ENCODE assay signal across 9 cellular contexts in the genomic region with DNA sequence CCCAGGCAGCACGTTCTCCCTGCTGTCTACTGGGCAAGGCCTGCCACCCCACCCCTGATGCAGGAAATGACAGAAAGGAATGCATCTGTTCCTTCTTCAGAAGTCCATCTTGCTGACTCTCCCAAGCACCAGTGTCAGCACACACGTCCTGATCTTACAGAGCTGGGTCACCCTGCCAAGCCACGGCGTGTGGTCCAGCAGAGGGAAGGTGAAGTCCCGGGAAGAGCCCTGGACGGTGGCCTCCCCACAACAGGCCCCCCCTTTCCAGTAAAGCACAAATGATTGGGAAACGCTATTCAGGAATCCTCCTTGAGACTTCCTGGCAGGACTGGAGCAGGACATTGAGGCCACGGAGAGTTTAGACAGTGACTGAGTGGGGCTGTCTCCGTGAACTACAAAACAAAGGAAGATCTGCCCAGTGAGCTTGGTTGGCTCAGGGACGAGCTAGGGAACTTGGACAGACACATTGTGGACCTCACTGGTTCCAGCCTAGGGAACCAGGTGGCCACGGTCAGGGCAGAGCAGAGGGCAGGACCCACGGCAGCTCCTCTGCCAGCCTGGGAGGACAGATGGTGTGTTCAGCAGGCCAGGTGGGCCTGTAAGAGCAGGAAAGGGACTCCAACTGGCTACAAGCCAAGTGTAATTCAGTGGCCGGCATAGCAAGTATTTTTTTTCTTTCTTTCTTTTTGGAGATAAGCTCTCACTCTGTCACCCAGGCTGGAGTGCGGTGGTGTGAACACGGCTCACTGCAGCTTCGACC. TPM values are rescaled to one million over a fixed set of nuclear protein-coding genes. Genes with fewer than 3 reads are reported as not detected.
DNase-seq lines count a peak whose midpoint lies in the region; ATAC-seq and TF ChIP-seq lines count a peak whose summit lies in the region.
"Had no signal": no experiment of that assay in that cellular context is flagged by ENCODE, and none has a peak within 500 bp of the region (broad histone marks: within the 10 kb centered on the region; RNA-seq: fewer than 3 reads in every experiment).

No MANE protein-coding gene starts in this region.

- peaks cover 85% of the 10 kb centered on the region for H3K79me2 ChIP-seq in smooth muscle cell (ENCODE audit: low read depth)
- H3K79me2 ChIP-seq in mesendoderm (ENCODE audit: control insufficient read depth, insufficient read depth, low read length) = peaks cover 13% of the 10 kb centered on the region

- POLR2A ChIA-PET in activated CD8-positive, alpha-beta T cell treated with anti-CD3 and anti-CD28 coated beads for 36 hours (lab: Charles Lee) = interaction anchor here (0.6 to 1.2 kb wide), 3 partner anchors 16 to 362 kb away, joined by 3 to 4 read pairs (median 3); no protein-coding TSS in a partner anchor

- no peak overlapping the region for H3K4ac ChIP-seq in mesendoderm (ENCODE audit: low read depth, low read length)

- H3K79me1 ChIP-seq in mesendoderm (ENCODE audit: low read length) = peaks cover 28% of the 10 kb centered on the region

- H3K56ac ChIP-seq in mesendoderm (ENCODE audit: low read length) = no peak overlapping the region

- peaks cover 74% of the 10 kb centered on the region for H4K20me1 ChIP-seq in smooth muscle cell (ENCODE audit: low read depth)

- no peak for ATAC-seq in activated CD8-positive, alpha-beta T cell treated with anti-CD3 and anti-CD28 coated beads for 36 hours
- ATAC-seq in heart left ventricle = peak; percentile 48 to 80 (median 70)
- ATAC-seq: Panc1 had no signal

- H3K36me3 Mint-ChIP-seq in activated CD8-positive, alpha-beta T cell treated with anti-CD3 and anti-CD28 coated beads for 36 hours (ENCODE audit: low read depth) = peaks cover 4% of the 10 kb centered on the region

- H3K4me2 ChIP-seq in smooth muscle cell = peak overlapping the region; percentile 56
- H3K4me2 ChIP-seq in mesendoderm (ENCODE audit: low read length) = no peak overlapping the region

- no peak overlapping the region for H3K23ac ChIP-seq in mesendoderm (ENCODE audit: low read length)

- H3K9me3 ChIP-seq in heart left ventricle (no peaks in the 10 kb centered on the region), smooth muscle cell (replicated peaks; ENCODE audit: low read depth) (no peaks in the 10 kb centered on the region)

- no peak overlapping the region for H2BK120ac ChIP-seq in mesendoderm (ENCODE audit: low read depth, low read length)

- H3K9ac ChIP-seq in smooth muscle cell (ENCODE audit: low read depth) = peak overlapping the region; percentile 65
- H3K9ac ChIP-seq in mesendoderm (ENCODE audit: low read length) = no peak overlapping the region

- 31 to 42% (median 33%) methylated on average over 16 of the region's 16 CpGs for WGBS in heart left ventricle, 4 donors
- WGBS in smooth muscle cell (ENCODE audit: low lambda C conversion rate) = 48% methylated on average over 16 of the region's 16 CpGs
- WGBS in mesendoderm (ENCODE audit: extremely low coverage, insufficient coverage, low lambda C conversion rate) = no CpG with 5 or more reads among the region's 16 CpGs

- H3K36me3 ChIP-seq in heart left ventricle = no peaks in the 10 kb centered on the region
- no peaks in the 10 kb centered on the region for H3K36me3 ChIP-seq in smooth muscle cell (ENCODE audit: low read depth)
- no peaks in the 10 kb centered on the region for H3K36me3 ChIP-seq in mesendoderm (ENCODE audit: control insufficient read depth, insufficient read depth, low read length)

- H3K4me3 Mint-ChIP-seq in activated CD8-positive, alpha-beta T cell treated with anti-CD3 and anti-CD28 coated beads for 36 hours = no peak overlapping the region

- H2AFZ ChIP-seq in smooth muscle cell (ENCODE audit: low read depth) = no peak overlapping the region

- H4K8ac ChIP-seq in mesendoderm (ENCODE audit: low read depth, low read length) = no peak overlapping the region

- H3K4me1 ChIP-seq in heart left ventricle (peaks cover 12 to 93% (median 42%) of the 10 kb centered on the region in 12 donors), smooth muscle cell (ENCODE audit: low read depth) (peaks cover 4% of the 10 kb centered on the region), mesendoderm (ENCODE audit: control insufficient read depth, low read depth, low read length) (no peaks in the 10 kb centered on the region)

- TF ChIP-seq CTCF in activated CD8-positive, alpha-beta T cell treated with anti-CD3 and anti-CD28 coated beads for 36 hours (IDR thresholded peaks at IDR 0.05) = no peak
- TF ChIP-seq CTCF in heart left ventricle (IDR thresholded peaks at IDR 0.05) (no peak), smooth muscle cell (IDR thresholded peaks at IDR 0.05; ENCODE audit: borderline replicate concordance, insufficient read depth, poor library complexity, severe bottlenecking) (no peak)

- DNase-seq in NCI-H510A treated with DMSO at 0.1 percent for 48 hours (lab: John Stamatoyannopoulos, UW) (peak; percentile 54), NCI-H510A (lab: John Stamatoyannopoulos, UW) (no peak), heart left ventricle (peak in 4 of 5 donors; percentile 61 to 85 (median 80)), smooth muscle cell (lab: John Stamatoyannopoulos, UW; ENCODE audit: unreplicated experiment) (no peak), globus pallidus (ENCODE audit: low spot score) (no peak), SKM-1 treated with dmso at 0.1 percent for 144 hours (lab: John Stamatoyannopoulos, UW; ENCODE audit: unreplicated experiment) (no peak), mesendoderm (no peak)
- no peak for DNase-seq in activated CD8-positive, alpha-beta T cell treated with anti-CD3 and anti-CD28 coated beads for 36 hours

- H3K27ac ChIP-seq in heart left ventricle (peak overlapping the region; percentile 45 to 98 (median 78)), smooth muscle cell (ENCODE audit: low read depth) (peak overlapping the region; percentile 95), mesendoderm (ENCODE audit: low read depth, low read length) (no peak overlapping the region)

- CTCF ChIA-PET in activated CD8-positive, alpha-beta T cell treated with anti-CD3 and anti-CD28 coated beads for 36 hours (lab: Charles Lee) = interaction anchor here (0.7 to 1.6 kb wide), 3 partner anchors 10 to 40 kb away, joined by 3 to 10 read pairs (median 3); no protein-coding TSS in a partner anchor

- H3K4me1 Mint-ChIP-seq in activated CD8-positive, alpha-beta T cell treated with anti-CD3 and anti-CD28 coated beads for 36 hours (ENCODE audit: low read depth) = peaks cover 77% of the 10 kb centered on the region

- peaks cover 8% of the 10 kb centered on the region for H3F3A ChIP-seq in smooth muscle cell (ENCODE audit: low read depth)

- peak overlapping the region; percentile 91 for H3K27ac Mint-ChIP-seq in activated CD8-positive, alpha-beta T cell treated with anti-CD3 and anti-CD28 coated beads for 36 hours

- no peak overlapping the region for H4K5ac ChIP-seq in mesendoderm (ENCODE audit: low read length)

- no peak overlapping the region for H3K18ac ChIP-seq in mesendoderm (ENCODE audit: low read length)

- intact Hi-C loops in activated CD8-positive, alpha-beta T cell treated with anti-CD3 and anti-CD28 coated beads for 36 hours (cut with micrococcal nuclease) = no loop called here
- intact Hi-C loops in heart left ventricle (cut with DNase I) = loop anchor here in 3 of 10 donors (5.0 to 10.0 kb wide), 3 partner anchors 37 to 365 kb away; partner anchors contain the start of gene KXD1 (in 1 of the 3)

- H3K4me3 ChIP-seq in heart left ventricle (no peak overlapping the region), smooth muscle cell (no peak overlapping the region), mesendoderm (ENCODE audit: low read length) (no peak overlapping the region)

- H3K27me3 ChIP-seq in heart left ventricle = no peaks in the 10 kb centered on the region
- H3K27me3 ChIP-seq in smooth muscle cell (ENCODE audit: low read depth) = no peaks in the 10 kb centered on the region
- no peaks in the 10 kb centered on the region for H3K27me3 ChIP-seq in mesendoderm (ENCODE audit: insufficient read depth, low read length, poor library complexity)

- H3K27me3 Mint-ChIP-seq in activated CD8-positive, alpha-beta T cell treated with anti-CD3 and anti-CD28 coated beads for 36 hours = no peaks in the 10 kb centered on the region

- H3K9me3 Mint-ChIP-seq in activated CD8-positive, alpha-beta T cell treated with anti-CD3 and anti-CD28 coated beads for 36 hours = no peaks in the 10 kb centered on the region

- no peak overlapping the region for H2AK5ac ChIP-seq in mesendoderm (ENCODE audit: low read length)

- no peak overlapping the region for H2BK5ac ChIP-seq in mesendoderm (ENCODE audit: low read length)

- no peak for TF ChIP-seq POLR2A in heart left ventricle (IDR thresholded peaks at IDR 0.05)

- H2BK15ac ChIP-seq in mesendoderm (replicated peaks; ENCODE audit: low read depth) = no peak overlapping the region

RNA-seq across cellular contexts. Expression of gene ELL, which starts 41.7 kb away (rescaled TPM):
- total RNA-seq in activated CD8-positive, alpha-beta T cell treated with anti-CD3 and anti-CD28 coated beads for 36 hours = 10 to 100 TPM; 20.1 to 21.9 TPM
- total RNA-seq in heart left ventricle = 10 to 100 TPM in 4 of 9 donors, 1 to 10 TPM in 5; 5.9 to 17.8 (median 9.1) TPM
- polyA plus RNA-seq in heart left ventricle = 1 to 10 TPM; 6.2 to 7.3 TPM
- 10.5 and 12.8 TPM in 2 replicates for total RNA-seq in smooth muscle cell
- 15.2 and 31.7 TPM in 2 replicates for polyA plus RNA-seq in smooth muscle cell
- 9.6 TPM for polyA plus RNA-seq in mesendoderm (2013, experiment 1 of 2)
- polyA plus RNA-seq in mesendoderm (2013, experiment 2 of 2) = 9.3 TPM

RNA-seq across cellular contexts. Expression of gene ISYNA1, which starts 42.2 kb away (rescaled TPM):
- 10 to 100 TPM; 48.6 to 54.9 TPM for total RNA-seq in activated CD8-positive, alpha-beta T cell treated with anti-CD3 and anti-CD28 coated beads for 36 hours
- 10 to 100 TPM; 17.6 to 60.6 (median 24.0) TPM for total RNA-seq in heart left ventricle
- 10 to 100 TPM; 14.0 to 52.6 TPM for polyA plus RNA-seq in heart left ventricle
- total RNA-seq in smooth muscle cell = 16.4 and 60.1 TPM in 2 replicates
- 56.9 and 89.5 TPM in 2 replicates for polyA plus RNA-seq in smooth muscle cell
- 76.6 TPM for polyA plus RNA-seq in mesendoderm (2013, experiment 1 of 2)
- 79.2 TPM for polyA plus RNA-seq in mesendoderm (2013, experiment 2 of 2)

Comparison
In these comparisons a context has a peak if more than half of its experiments do, and no peak if none do; other contexts are left out.
1. DNase-seq: peak in NCI-H510A treated with DMSO at 0.1 percent for 48 hours (single experiment) and heart left ventricle (4 of 5); none in NCI-H510A (single experiment), activated CD8-positive, alpha-beta T cell treated with anti-CD3 and anti-CD28 coated beads for 36 hours (single experiment), smooth muscle cell (single experiment), globus pallidus (single experiment), SKM-1 treated with dmso at 0.1 percent for 144 hours (single experiment) and mesendoderm (single experiment).